ENCODE assay signal across 8 cellular contexts in genomic region chr12:1473418-1473817, GRCh38.
DNase-seq lines count a peak whose midpoint lies in the region; ATAC-seq and TF ChIP-seq lines count a peak whose summit lies in the region.

No MANE protein-coding gene starts in this region.

- ATAC-seq in GM19463 (IDR thresholded peaks at IDR 0.05; ENCODE audit: unreplicated experiment) (no peak), GM19351 (IDR thresholded peaks at IDR 0.05; ENCODE audit: unreplicated experiment) (no peak)

- TF ChIP-seq CTCF in epithelial cell of esophagus (IDR thresholded peaks at IDR 0.05; ENCODE audit: insufficient read depth, low read depth, low read length, missing control alignments), result no peak

- peak; percentile 41 for DNase-seq in stimulated activated CD4-positive, alpha-beta T cell treated with anti-CD3 and anti-CD28 coated beads, Interleukin-15, amount 100 ng/mL, for 24 hours
- no peak for DNase-seq in stimulated activated CD4-positive, alpha-beta T cell treated with anti-CD3 and anti-CD28 coated beads, Interleukin-2, amount 100 ng/mL, for 48 hours
- DNase-seq in SW480 (ENCODE audit: low spot score), result peak; percentile 45
- peak; percentile 56 for DNase-seq in epithelial cell of esophagus (ENCODE audit: low read depth)
- no peak for DNase-seq in NCI-H2171 treated with DMSO at 0.1 percent for 48 hours (lab: John Stamatoyannopoulos, UW)
- DNase-seq in NCI-H1105 (lab: John Stamatoyannopoulos, UW), result no peak

- no peak overlapping the region for H3K4me3 ChIP-seq in epithelial cell of esophagus (ENCODE audit: low read length)

Comparison
In these comparisons a context has a peak if more than half of its experiments do, and no peak if none do; other contexts are left out.
1. DNase-seq: peak in stimulated activated CD4-positive, alpha-beta T cell treated with anti-CD3 and anti-CD28 coated beads, Interleukin-15, amount 100 ng/mL, for 24 hours (single experiment), SW480 (single experiment) and epithelial cell of esophagus (single experiment); none in stimulated activated CD4-positive, alpha-beta T cell treated with anti-CD3 and anti-CD28 coated beads, Interleukin-2, amount 100 ng/mL, for 48 hours (0 of 2), NCI-H2171 treated with DMSO at 0.1 percent for 48 hours (single experiment) and NCI-H1105 (single experiment).